ENCODE assay signal across 11 cellular contexts in the genomic region with DNA sequence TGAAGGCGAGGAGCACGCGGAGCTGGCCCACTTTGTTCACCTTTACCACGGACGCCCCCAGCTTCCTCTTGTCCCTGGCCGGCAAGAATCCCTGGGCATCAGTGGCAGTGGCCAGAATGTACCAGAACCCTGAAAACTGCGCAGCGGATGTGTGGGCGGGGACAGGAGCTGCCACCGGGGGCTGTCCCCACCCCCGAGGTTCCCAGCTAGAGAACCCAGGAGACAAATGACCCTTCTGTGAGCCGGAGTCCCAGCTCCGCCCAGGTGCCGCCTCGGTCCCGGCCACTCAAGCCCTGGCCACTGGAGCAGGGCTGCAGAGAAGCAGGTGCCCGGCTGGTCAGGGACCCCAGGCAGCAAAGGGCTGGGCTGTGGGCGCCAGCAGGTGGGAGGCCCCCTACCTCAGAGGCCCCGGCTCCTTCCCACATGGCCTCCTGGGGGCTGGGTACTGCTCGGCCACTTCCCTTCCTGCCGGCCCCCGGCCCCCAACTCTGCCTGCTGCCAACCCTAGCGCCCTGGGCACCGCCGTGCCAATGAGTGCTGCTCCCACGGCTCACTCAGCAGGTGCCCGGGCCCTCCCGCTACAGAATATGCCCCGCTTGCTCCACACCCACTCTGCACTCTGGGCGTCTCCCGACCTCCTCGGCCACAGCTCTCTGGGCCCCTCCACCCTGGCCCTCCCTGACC. TPM values are rescaled to one million over a fixed set of nuclear protein-coding genes. Genes with fewer than 3 reads are reported as not detected.
DNase-seq lines count a peak whose midpoint lies in the region; ATAC-seq and FAIRE-seq lines count a peak whose summit lies in the region.
"Had no signal": no experiment of that assay in that cellular context is flagged by ENCODE, and none has a peak within 500 bp of the region (broad histone marks: within the 10 kb centered on the region; RNA-seq: fewer than 3 reads in every experiment).

No MANE protein-coding gene starts in this region.

- H3K27me3 Mint-ChIP-seq in memory B cell (no peaks in the 10 kb centered on the region), immature natural killer cell (ENCODE audit: low read depth in 3 of 3) (peaks cover 3 to 4% (median 3%) of the 10 kb centered on the region in 3 donors)

- H3K9me3 Mint-ChIP-seq in memory B cell = no peaks in the 10 kb centered on the region
- no peaks in the 10 kb centered on the region for H3K9me3 Mint-ChIP-seq in immature natural killer cell

- peak; percentile 38 for DNase-seq in CD1c-positive myeloid dendritic cell (ENCODE audit: extremely low spot score)
- DNase-seq in GM18507 (ENCODE audit: extremely low spot score, insufficient read length, low read depth) = no peak
- peak; percentile 78 for DNase-seq in activated CD8-positive, alpha-beta memory T cell treated with anti-CD3 and anti-CD28 coated beads, Interleukin-2, amount 50 U/mL, for 48 hours
- no peak for DNase-seq in memory B cell (ENCODE audit: low spot score in 2 of 2)
- no peak for DNase-seq in RKO (ENCODE audit: low spot score)
- no peak for DNase-seq in NK-92 (lab: John Stamatoyannopoulos, UW; ENCODE audit: unreplicated experiment)
- DNase-seq in immature natural killer cell = no peak
- DNase-seq: caudate nucleus, gastrocnemius medialis, trophoblast cell had no signal

- H3K4me3 Mint-ChIP-seq in memory B cell (peak overlapping the region; percentile 92), immature natural killer cell (no peak overlapping the region)

- ATAC-seq in memory B cell (ENCODE audit: low read depth) (peak; percentile 72), GM21528 (IDR thresholded peaks at IDR 0.05; ENCODE audit: low FRiP score, unreplicated experiment) (no peak)
- ATAC-seq: gastrocnemius medialis had no signal

- H3K36me3 Mint-ChIP-seq in memory B cell (peaks cover 14% of the 10 kb centered on the region), immature natural killer cell (no peaks in the 10 kb centered on the region)

- H3K27ac Mint-ChIP-seq in memory B cell (peak overlapping the region; percentile 79), immature natural killer cell (no peak overlapping the region)

- H3K4me1 Mint-ChIP-seq in memory B cell = peaks cover 18% of the 10 kb centered on the region
- no peaks in the 10 kb centered on the region for H3K4me1 Mint-ChIP-seq in immature natural killer cell

- FAIRE-seq in GM18507 (lab: Jason Lieb, UNC) = peak; percentile 73

RNA-seq across cellular contexts. Expression of a gene that starts 0.7 kb away (rescaled TPM):
- polyA plus RNA-seq in immature natural killer cell = not detected

RNA-seq across cellular contexts. Expression of a gene that starts 6.3 kb away (rescaled TPM):
- polyA plus RNA-seq in immature natural killer cell = not detected

RNA-seq across cellular contexts. Expression of a gene that starts 16.0 kb away (rescaled TPM):
- polyA plus RNA-seq in immature natural killer cell = under 1 TPM in 1 of 3 donors, not detected in 2; 0.62 TPM

RNA-seq across cellular contexts. Expression of a gene that starts 22.3 kb away (rescaled TPM):
- polyA plus RNA-seq in immature natural killer cell = not detected

RNA-seq across cellular contexts. Expression of a gene that starts 29.7 kb away (rescaled TPM):
- polyA plus RNA-seq in immature natural killer cell = under 1 TPM in 1 of 3 donors, not detected in 2; 0.19 TPM

Comparison
In these comparisons a context has a peak if more than half of its experiments do, and no peak if none do; other contexts are left out.
1. DNase-seq: peak in CD1c-positive myeloid dendritic cell (single experiment) and activated CD8-positive, alpha-beta memory T cell treated with anti-CD3 and anti-CD28 coated beads, Interleukin-2, amount 50 U/mL, for 48 hours (single experiment); none in GM18507 (single experiment), memory B cell (0 of 2), RKO (single experiment), NK-92 (single experiment) and immature natural killer cell (0 of 3).